Comparison of ENCODE assay signal across 8 cellular contexts in the genomic region with DNA sequence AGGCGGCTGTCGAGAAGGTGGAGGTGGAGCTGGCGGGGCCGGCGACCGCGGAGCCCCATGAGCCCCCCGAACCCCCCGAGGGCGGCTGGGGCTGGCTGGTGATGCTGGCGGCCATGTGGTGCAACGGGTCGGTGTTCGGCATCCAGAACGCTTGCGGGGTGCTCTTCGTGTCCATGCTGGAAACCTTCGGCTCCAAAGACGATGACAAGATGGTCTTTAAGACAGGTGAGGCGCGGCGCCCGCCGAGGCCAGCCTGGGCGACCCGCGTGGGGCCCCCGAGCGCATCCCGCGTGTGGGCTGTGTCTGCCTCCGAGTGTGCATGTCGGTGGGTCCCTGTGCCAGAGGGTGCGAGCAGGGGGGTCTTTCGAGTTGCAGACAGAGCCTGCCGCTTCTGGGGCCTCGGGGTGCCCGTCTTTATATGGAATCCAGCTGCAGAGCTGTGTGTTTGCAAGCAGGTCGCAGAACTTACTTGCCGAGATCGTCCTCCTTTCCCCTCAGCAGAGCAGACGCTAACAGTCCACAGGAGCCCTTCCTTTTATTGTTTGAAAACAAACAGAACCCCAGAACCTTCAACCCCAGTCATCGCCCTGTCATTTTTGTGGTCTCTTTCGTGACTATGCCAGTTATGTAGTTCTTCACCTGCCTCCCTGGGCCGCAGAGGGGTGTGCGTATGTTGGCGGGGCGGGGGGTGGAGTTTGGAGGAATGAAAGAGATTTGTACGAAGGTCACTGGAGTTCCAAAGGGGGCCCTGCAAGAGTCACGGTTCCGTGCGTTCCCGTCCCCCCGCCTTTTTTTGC. TPM values are rescaled to one million over a fixed set of nuclear protein-coding genes. Genes with fewer than 3 reads are reported as not detected.
DNase-seq lines count a peak whose midpoint lies in the region; ATAC-seq and TF ChIP-seq lines count a peak whose summit lies in the region.

No MANE protein-coding gene starts in this region.

- peak overlapping the region; percentile 62 to 74 for H3K4me3 ChIP-seq in CD4-positive, alpha-beta memory T cell (ENCODE audit: low read length in 2 of 2)
- H3K4me3 ChIP-seq in LNCaP clone FGC (ENCODE audit: low read depth, low read length) (peak overlapping the region; percentile 61), stomach smooth muscle (ENCODE audit: low read length in 2 of 2) (peak overlapping the region; percentile 57 to 75)
- peak overlapping the region; percentile 83 for H3K4me3 ChIP-seq in naive thymus-derived CD4-positive, alpha-beta T cell (ENCODE audit: low read length)

- ATAC-seq in GM21360 (IDR thresholded peaks at IDR 0.05; ENCODE audit: unreplicated experiment): peak; percentile 22
- peak; percentile 63 for ATAC-seq in naive thymus-derived CD4-positive, alpha-beta T cell

- H3K27me3 ChIP-seq in CD4-positive, alpha-beta memory T cell (ENCODE audit: insufficient read depth, low read length): no peaks in the 10 kb centered on the region
- no peaks in the 10 kb centered on the region for H3K27me3 ChIP-seq in naive thymus-derived CD4-positive, alpha-beta T cell (ENCODE audit: control insufficient read depth in 2 of 2, insufficient read depth in 2 of 2, low read length in 2 of 2)
- H3K27me3 ChIP-seq in stomach smooth muscle (ENCODE audit: control insufficient read depth in 1 of 2, insufficient read depth in 2 of 2, low read length in 2 of 2): peaks cover 4 to 13% of the 10 kb centered on the region in 2 donors

- no peaks in the 10 kb centered on the region for H3K9me3 Mint-ChIP-seq in CD4-positive, alpha-beta memory T cell
- no peaks in the 10 kb centered on the region for H3K9me3 Mint-ChIP-seq in naive thymus-derived CD4-positive, alpha-beta T cell

- CTCF ChIA-PET in CD4-positive, alpha-beta memory T cell (lab: Charles Lee; ENCODE audit: partially characterized antibody): no interaction called here
- CTCF ChIA-PET in naive thymus-derived CD4-positive, alpha-beta T cell (lab: Charles Lee): interaction anchor here (0.5 to 1.4 kb wide), 3 partner anchors 10 to 122 kb away, joined by 3 to 5 read pairs (median 3); no protein-coding TSS in a partner anchor

- intact Hi-C loops in CD4-positive, alpha-beta memory T cell (cut with micrococcal nuclease): loop anchor here (1.0 to 5.0 kb wide), 7 partner anchors 8 to 999 kb away; a partner anchor contains a TSS
- intact Hi-C loops in naive thymus-derived CD4-positive, alpha-beta T cell (cut with micrococcal nuclease): loop anchor here (1.0 to 10.0 kb wide), 20 partner anchors 8 to 1397 kb away; a partner anchor contains a TSS

- H3K36me3 Mint-ChIP-seq in CD4-positive, alpha-beta memory T cell: peaks cover 0 to 2% of the 10 kb centered on the region in 2 donors
- H3K36me3 Mint-ChIP-seq in naive thymus-derived CD4-positive, alpha-beta T cell: peaks cover 0 to 4% (median 0%) of the 10 kb centered on the region in 5 donors

- H3K27ac Mint-ChIP-seq in CD4-positive, alpha-beta memory T cell: peak overlapping the region; percentile 77 to 92 (median 88)
- H3K27ac Mint-ChIP-seq in naive thymus-derived CD4-positive, alpha-beta T cell: peak overlapping the region; percentile 54 to 99 (median 93)

- no peak for TF ChIP-seq CTCF in LNCaP clone FGC (IDR thresholded peaks at IDR 0.05; ENCODE audit: control insufficient read depth, extremely low read depth, insufficient read depth)

- H3K9ac ChIP-seq in stomach smooth muscle (ENCODE audit: low read length in 2 of 2): peak overlapping the region in 1 of 2 donors; percentile 15

- no peaks in the 10 kb centered on the region for H3K9me3 ChIP-seq in CD4-positive, alpha-beta memory T cell (ENCODE audit: control insufficient read depth in 1 of 2, low read length in 2 of 2)
- no peaks in the 10 kb centered on the region for H3K9me3 ChIP-seq in naive thymus-derived CD4-positive, alpha-beta T cell (ENCODE audit: control insufficient read depth in 2 of 3, low read length in 3 of 3)
- no peaks in the 10 kb centered on the region for H3K9me3 ChIP-seq in stomach smooth muscle (ENCODE audit: control insufficient read depth in 2 of 2, low read length in 2 of 2)

- POLR2A ChIA-PET in CD4-positive, alpha-beta memory T cell (lab: Charles Lee; ENCODE audit: partially characterized antibody): interaction anchor here (0.8 to 1.4 kb wide), 6 partner anchors 10 to 273 kb away, joined by 3 to 4 read pairs (median 3); a partner anchor contains a TSS
- POLR2A ChIA-PET in naive thymus-derived CD4-positive, alpha-beta T cell (lab: Charles Lee): interaction anchor here (0.8 to 1.9 kb wide), 14 partner anchors 8 to 395 kb away, joined by 3 to 12 read pairs (median 3); a partner anchor contains a TSS

- H3K4me1 Mint-ChIP-seq in CD4-positive, alpha-beta memory T cell: peaks cover 21 to 37% (median 26%) of the 10 kb centered on the region in 4 donors
- peaks cover 20 to 57% (median 48%) of the 10 kb centered on the region in 7 donors for H3K4me1 Mint-ChIP-seq in naive thymus-derived CD4-positive, alpha-beta T cell

- H3K27ac ChIP-seq in CD4-positive, alpha-beta memory T cell (ENCODE audit: low read depth, low read length): peak overlapping the region; percentile 47
- H3K27ac ChIP-seq in naive thymus-derived CD4-positive, alpha-beta T cell (ENCODE audit: low read depth, low read length): peak overlapping the region; percentile 80
- H3K27ac ChIP-seq in stomach smooth muscle (ENCODE audit: low read length): no peak overlapping the region

- H3K4me1 ChIP-seq in CD4-positive, alpha-beta memory T cell (ENCODE audit: insufficient read depth, low read length): peaks cover 22% of the 10 kb centered on the region
- H3K4me1 ChIP-seq in naive thymus-derived CD4-positive, alpha-beta T cell (ENCODE audit: control insufficient read depth in 2 of 2, insufficient read depth in 2 of 2, low read length in 2 of 2): peaks cover 10 to 17% of the 10 kb centered on the region in 2 donors
- peaks cover 11% of the 10 kb centered on the region for H3K4me1 ChIP-seq in stomach smooth muscle (ENCODE audit: control insufficient read depth, insufficient read depth, low read length)

- peak; percentile 58 to 81 (median 66) for DNase-seq in CD4-positive, alpha-beta memory T cell
- DNase-seq in LNCaP clone FGC (ENCODE audit: low read depth) (no peak), ecto neural progenitor cell (ENCODE audit: low spot score) (peak; percentile 56), dedifferentiated amniotic fluid mesenchymal stem cell (ENCODE audit: extremely low spot score) (no peak)
- DNase-seq in activated CD4-positive, alpha-beta T cell treated with anti-CD3 and anti-CD28 coated beads, Interleukin-2, amount 50 U/mL, for 1 hour: peak; percentile 60
- DNase-seq in naive thymus-derived CD4-positive, alpha-beta T cell: peak; percentile 44 to 86 (median 79)

- no peaks in the 10 kb centered on the region for H3K36me3 ChIP-seq in CD4-positive, alpha-beta memory T cell (ENCODE audit: insufficient read depth, low read length)
- peaks cover 0 to 5% (median 0%) of the 10 kb centered on the region in 3 experiments for H3K36me3 ChIP-seq in naive thymus-derived CD4-positive, alpha-beta T cell (ENCODE audit: control insufficient read depth in 2 of 3, insufficient read depth in 3 of 3, low read length in 3 of 3)
- H3K36me3 ChIP-seq in stomach smooth muscle (ENCODE audit: control insufficient read depth in 2 of 2, insufficient read depth in 2 of 2, low read length in 2 of 2): no peaks in the 10 kb centered on the region

- H3K27me3 Mint-ChIP-seq in CD4-positive, alpha-beta memory T cell: peaks cover 7 to 15% of the 10 kb centered on the region in 2 donors
- H3K27me3 Mint-ChIP-seq in naive thymus-derived CD4-positive, alpha-beta T cell: peaks cover 0 to 24% (median 0%) of the 10 kb centered on the region in 5 donors

- peak overlapping the region; percentile 88 to 99 (median 93) for H3K4me3 Mint-ChIP-seq in CD4-positive, alpha-beta memory T cell
- peak overlapping the region; percentile 85 to 100 (median 96) for H3K4me3 Mint-ChIP-seq in naive thymus-derived CD4-positive, alpha-beta T cell

RNA-seq across cellular contexts. Expression of a gene that starts 0.8 kb away (rescaled TPM):
- 10 to 100 TPM in 1 of 2 experiments, 1 to 10 TPM in 1; 9.8 to 11.2 TPM for total RNA-seq in CD4-positive, alpha-beta memory T cell
- 1 to 10 TPM; 5.6 to 7.7 TPM for polyA plus RNA-seq in CD4-positive, alpha-beta memory T cell
- 10 to 100 TPM in 3 of 5 experiments, 1 to 10 TPM in 2; 1.6 to 27.7 (median 16.7) TPM for total RNA-seq in naive thymus-derived CD4-positive, alpha-beta T cell
- 10 to 100 TPM; 10.6 to 22.6 TPM for polyA plus RNA-seq in naive thymus-derived CD4-positive, alpha-beta T cell

Comparison
In these comparisons a context has a peak if more than half of its experiments do, and no peak if none do; other contexts are left out.
1. DNase-seq: peak in CD4-positive, alpha-beta memory T cell (5 of 5), activated CD4-positive, alpha-beta T cell treated with anti-CD3 and anti-CD28 coated beads, Interleukin-2, amount 50 U/mL, for 1 hour (single experiment), ecto neural progenitor cell (single experiment) and naive thymus-derived CD4-positive, alpha-beta T cell (9 of 9); none in LNCaP clone FGC (single experiment) and dedifferentiated amniotic fluid mesenchymal stem cell (single experiment).
2. Peak in every context shown above with its lines, with median percentiles within 50 percentile points of each other: H3K4me3 ChIP-seq.